Comparison of ENCODE assay signal across 14 cellular contexts in genomic region chr1:55848906-55849305, GRCh38.
DNase-seq lines count a peak whose midpoint lies in the region; ATAC-seq, FAIRE-seq and TF ChIP-seq lines count a peak whose summit lies in the region.
"Had no signal": no experiment of that assay in that cellular context is flagged by ENCODE, and none has a peak within 500 bp of the region (broad histone marks: within the 10 kb centered on the region; RNA-seq: fewer than 3 reads in every experiment).

No MANE protein-coding gene starts in this region.

- ATAC-seq in IMR-90 (ENCODE audit: low read depth) (peak; percentile 66), GM21737 (IDR thresholded peaks at IDR 0.05; ENCODE audit: unreplicated experiment) (no peak), GM21717 (IDR thresholded peaks at IDR 0.05; ENCODE audit: unreplicated experiment) (no peak), GM21515 (IDR thresholded peaks at IDR 0.05; ENCODE audit: unreplicated experiment) (no peak)

- TF ChIP-seq CTCF in AG10803 (conservative IDR thresholded peaks at IDR 0.05; ENCODE audit: low read length) = peak; percentile 52
- TF ChIP-seq CTCF in IMR-90 (conservative IDR thresholded peaks at IDR 0.05; ENCODE audit: low read depth, low read length) = peak; percentile 56
- TF ChIP-seq CTCF in mammary epithelial cell (conservative IDR thresholded peaks at IDR 0.05 in 1 of 2, IDR thresholded peaks at IDR 0.05 in 1 of 2; ENCODE audit: extremely low read depth in 1 of 2, insufficient read depth in 1 of 2, low read depth in 1 of 2, low read length in 2 of 2) = peak in 1 of 2 donors; percentile 64
- peak; percentile 20 to 58 (median 53) for TF ChIP-seq CTCF in keratinocyte (optimal IDR thresholded peaks at IDR 0.05 in 1 of 3, IDR thresholded peaks at IDR 0.05 in 1 of 3, conservative IDR thresholded peaks at IDR 0.05 in 1 of 3; ENCODE audit: extremely low read depth in 1 of 3, insufficient read depth in 2 of 3, low read length in 3 of 3)

- H3K56ac ChIP-seq in IMR-90 (ENCODE audit: extremely low read depth, insufficient read depth, low read length) = no peak overlapping the region

- H3K27ac ChIP-seq in IMR-90 (ENCODE audit: insufficient read depth, low read length) (no peak overlapping the region), mammary epithelial cell (ENCODE audit: insufficient read depth, low read depth, low read length) (no peak overlapping the region), keratinocyte (ENCODE audit: control insufficient read depth, insufficient read depth, low read length) (no peak overlapping the region)
- no peak overlapping the region for H3K27ac ChIP-seq in CD4-positive, alpha-beta memory T cell (ENCODE audit: low read depth, low read length)
- H3K27ac ChIP-seq: testis had no signal

- no TSS peak for BruUV-seq in IMR-90 (replicated peaks; lab: Mats Ljungman, UMichigan)
- BruUV-seq in mammary epithelial cell (replicated peaks; lab: Mats Ljungman, UMichigan) = no TSS peak

- no peak overlapping the region for H4K5ac ChIP-seq in IMR-90 (ENCODE audit: low read depth, low read length)

- dilution Hi-C loops in IMR-90 (cut with HindIII; ENCODE audit: low sequenced_read_pairs, unreplicated experiment) = no loop called here
- dilution Hi-C loops in mammary epithelial cell (cut with HindIII; ENCODE audit: low sequenced_read_pairs) = no loop called here
- dilution Hi-C loops in keratinocyte (cut with MboI; ENCODE audit: extremely low pct_ligation_motif_present, low sequenced_read_pairs) = no loop called here

- CTCF ChIA-PET in IMR-90 (lab: Yijun Ruan, JAX) (interaction anchor here (0.9 to 1.0 kb wide), 3 partner anchors 9 to 401 kb away, joined by 3 read pairs; no protein-coding TSS in a partner anchor), mammary epithelial cell (lab: Charles Lee; ENCODE audit: low non-redundant PET) (no interaction called here)
- CTCF ChIA-PET in CD4-positive, alpha-beta memory T cell (lab: Charles Lee; ENCODE audit: partially characterized antibody) = no interaction called here

- H3K27me3 Mint-ChIP-seq in CD4-positive, alpha-beta memory T cell = peaks cover 2% of the 10 kb centered on the region in 2 donors
- H3K27me3 Mint-ChIP-seq: CD4-positive, CD25-positive, alpha-beta regulatory T cell had no signal

- H3K9me3 Mint-ChIP-seq in CD4-positive, alpha-beta memory T cell = peaks cover 0 to 5% (median 0%) of the 10 kb centered on the region in 8 donors

- H3K4me3 Mint-ChIP-seq in CD4-positive, alpha-beta memory T cell = no peak overlapping the region
- H3K4me3 Mint-ChIP-seq: CD4-positive, CD25-positive, alpha-beta regulatory T cell had no signal

- no peak overlapping the region for H3K14ac ChIP-seq in IMR-90 (replicated peaks; ENCODE audit: low read depth, low read length)

- no peak overlapping the region for H2AK5ac ChIP-seq in IMR-90 (ENCODE audit: low read depth, low read length)

- H3K4me1 ChIP-seq in IMR-90 (ENCODE audit: control insufficient read depth, insufficient read depth, low read length) = no peaks in the 10 kb centered on the region
- no peaks in the 10 kb centered on the region for H3K4me1 ChIP-seq in mammary epithelial cell (ENCODE audit: insufficient read depth, low read length)
- no peaks in the 10 kb centered on the region for H3K4me1 ChIP-seq in keratinocyte (ENCODE audit: control insufficient read depth, extremely low read depth, insufficient read depth, low read length)
- H3K4me1 ChIP-seq in CD4-positive, alpha-beta memory T cell (ENCODE audit: insufficient read depth, low read length) = no peaks in the 10 kb centered on the region
- H3K4me1 ChIP-seq: testis had no signal

- in situ Hi-C loops in IMR-90 (cut with MboI; ENCODE audit: low sequenced_read_pairs) = no loop called here
- in situ Hi-C loops in mammary epithelial cell (cut with MboI; ENCODE audit: low sequenced_read_pairs in 2 of 2) = no loop called here

- no CpG with 5 or more reads among the region's 1 CpG for WGBS in IMR-90 (ENCODE audit: extremely low coverage in 2 of 2, insufficient read length in 1 of 2), 2 experiments
- 40% methylated on average over 1 of the region's 1 CpG for WGBS in mammary epithelial cell (ENCODE audit: low coverage, missing lambda C conversion rate)

- no peaks in the 10 kb centered on the region; the same call in 1 of the 2 replicates for H3K9me1 ChIP-seq in IMR-90 (ENCODE audit: insufficient read depth, low read length)
- H3K9me1 ChIP-seq in keratinocyte (ENCODE audit: control insufficient read depth, extremely low read depth, insufficient read depth, low read length) = no peaks in the 10 kb centered on the region

- POLR2A ChIA-PET in IMR-90 (lab: Charles Lee; ENCODE audit: unreplicated experiment) = interaction anchor here (0.6 kb wide), 1 partner anchor 646 kb away, joined by 3 read pairs; no protein-coding TSS in a partner anchor
- POLR2A ChIA-PET in CD4-positive, alpha-beta memory T cell (lab: Charles Lee; ENCODE audit: partially characterized antibody) = no interaction called here

- no peak overlapping the region for H3K4me2 ChIP-seq in IMR-90 (ENCODE audit: low read depth, low read length)
- H3K4me2 ChIP-seq in mammary epithelial cell (ENCODE audit: insufficient read depth, low read depth, low read length) = no peak overlapping the region
- H3K4me2 ChIP-seq in keratinocyte (ENCODE audit: control insufficient read depth, extremely low read depth, insufficient read depth, low read depth, low read length) = no peak overlapping the region

- H3K4me3 ChIP-seq in AG10803 (ENCODE audit: low read length) (no peak overlapping the region), IMR-90 (ENCODE audit: insufficient read depth, low read depth, low read length) (no peak overlapping the region), mammary epithelial cell (replicated peaks in 1 of 3; ENCODE audit: insufficient read depth in 1 of 3, low read depth in 2 of 3, low read length in 3 of 3) (no peak overlapping the region), keratinocyte (ENCODE audit: control insufficient read depth in 2 of 3, extremely low read depth in 1 of 3, insufficient read depth in 2 of 3, low read depth in 1 of 3, low read length in 3 of 3) (no peak overlapping the region)
- no peak overlapping the region for H3K4me3 ChIP-seq in CD4-positive, alpha-beta memory T cell (ENCODE audit: low read length in 2 of 2)
- H3K4me3 ChIP-seq: testis had no signal

- no peaks in the 10 kb centered on the region for H3K36me3 Mint-ChIP-seq in CD4-positive, alpha-beta memory T cell
- H3K36me3 Mint-ChIP-seq: CD4-positive, CD25-positive, alpha-beta regulatory T cell had no signal

- peak overlapping the region; percentile 17 for H2BK5ac ChIP-seq in IMR-90 (ENCODE audit: low read depth, low read length, poor library complexity, severe bottlenecking)

- H3K9me3 ChIP-seq in IMR-90 (ENCODE audit: control insufficient read depth, insufficient read depth, low read length) (no peaks in the 10 kb centered on the region), mammary epithelial cell (replicated peaks; ENCODE audit: insufficient read depth, low read length) (no peaks in the 10 kb centered on the region), keratinocyte (ENCODE audit: control insufficient read depth, low read depth, low read length) (no peaks in the 10 kb centered on the region)
- no peaks in the 10 kb centered on the region for H3K9me3 ChIP-seq in CD4-positive, alpha-beta memory T cell (ENCODE audit: control insufficient read depth in 1 of 2, low read length in 2 of 2)
- H3K9me3 ChIP-seq: testis had no signal

- no peak overlapping the region for H3K27ac Mint-ChIP-seq in CD4-positive, alpha-beta memory T cell
- H3K27ac Mint-ChIP-seq: CD4-positive, CD25-positive, alpha-beta regulatory T cell had no signal

- H4K20me1 ChIP-seq in IMR-90 (ENCODE audit: insufficient read depth, low read length) (no peaks in the 10 kb centered on the region), mammary epithelial cell (ENCODE audit: insufficient read depth, low read length) (no peaks in the 10 kb centered on the region), keratinocyte (ENCODE audit: control insufficient read depth, extremely low read depth, insufficient read depth, low read length) (no peaks in the 10 kb centered on the region)

- no peaks in the 10 kb centered on the region for H3K4me1 Mint-ChIP-seq in CD4-positive, alpha-beta memory T cell
- H3K4me1 Mint-ChIP-seq: CD4-positive, CD25-positive, alpha-beta regulatory T cell had no signal

- DNase-seq in AG10803 (ENCODE audit: low read depth) (peak; percentile 70), IMR-90 (peak; percentile 73), mammary epithelial cell (peak; percentile 20), keratinocyte (ENCODE audit: low read depth, low spot score) (no peak)
- DNase-seq in CD4-positive, alpha-beta memory T cell = no peak
- DNase-seq: activated CD4-positive, alpha-beta T cell treated with anti-CD3 and anti-CD28 coated beads for 48 hours; activated gamma-delta T cell treated with Interleukin-2 at 50 U/mL for 16 hours; CD4-positive, CD25-positive, alpha-beta regulatory T cell; NCI-H748 treated with DMSO at 0.1 percent for 48 hours; testis had no signal

- H2AK9ac ChIP-seq in IMR-90 (replicated peaks; ENCODE audit: low read depth, low read length, poor library complexity) = no peak overlapping the region

- H3K27me3 ChIP-seq in IMR-90 (ENCODE audit: control insufficient read depth, insufficient read depth, low read length) (no peaks in the 10 kb centered on the region), mammary epithelial cell (ENCODE audit: insufficient read depth, low read length) (no peaks in the 10 kb centered on the region), keratinocyte (ENCODE audit: control insufficient read depth, extremely low read depth, insufficient read depth, low read length) (no peaks in the 10 kb centered on the region)
- H3K27me3 ChIP-seq in CD4-positive, alpha-beta memory T cell (ENCODE audit: insufficient read depth, low read length) = no peaks in the 10 kb centered on the region
- H3K27me3 ChIP-seq: testis had no signal

- no peaks in the 10 kb centered on the region for H3K36me3 ChIP-seq in IMR-90 (ENCODE audit: control insufficient read depth, insufficient read depth, low read length)
- no peaks in the 10 kb centered on the region for H3K36me3 ChIP-seq in mammary epithelial cell (ENCODE audit: insufficient read depth, low read length)
- no peaks in the 10 kb centered on the region for H3K36me3 ChIP-seq in keratinocyte (ENCODE audit: control insufficient read depth in 2 of 2, extremely low read depth in 1 of 2, insufficient read depth in 2 of 2, low read length in 2 of 2)
- no peaks in the 10 kb centered on the region for H3K36me3 ChIP-seq in CD4-positive, alpha-beta memory T cell (ENCODE audit: insufficient read depth, low read length)

- no peak for TF ChIP-seq POLR2A in IMR-90 (IDR thresholded peaks at IDR 0.05; ENCODE audit: low read depth, low read length)

- H3K23ac ChIP-seq in IMR-90 (ENCODE audit: low read depth, low read length) = no peak overlapping the region

- peak overlapping the region; percentile 20; the same call in 1 of the 2 replicates for H4K91ac ChIP-seq in IMR-90 (ENCODE audit: insufficient read depth, low read depth, low read length)

- peak; percentile 75 for TF ChIP-seq RAD21 in IMR-90 (IDR thresholded peaks at IDR 0.05; ENCODE audit: low read length)

- intact Hi-C loops in IMR-90 (cut with micrococcal nuclease) (loop anchor here (5.0 to 10.0 kb wide), 3 partner anchors 267 to 472 kb away; no protein-coding TSS in a partner anchor), mammary epithelial cell (cut with micrococcal nuclease) (loop anchor here (2.0 to 5.0 kb wide), 4 partner anchors 147 to 472 kb away; no protein-coding TSS in a partner anchor)
- intact Hi-C loops in CD4-positive, alpha-beta memory T cell (cut with micrococcal nuclease) = no loop called here

- FAIRE-seq in keratinocyte (lab: Jason Lieb, UNC) = no peak
- FAIRE-seq: colon had no signal

- no peak overlapping the region for H2BK15ac ChIP-seq in IMR-90 (ENCODE audit: low read depth, low read length)

- no peak overlapping the region; the same call in 1 of the 2 replicates for H3K18ac ChIP-seq in IMR-90 (ENCODE audit: low read depth, low read length)

- no peak overlapping the region for H3K9ac ChIP-seq in IMR-90 (ENCODE audit: low read depth, low read length)
- no peak overlapping the region for H3K9ac ChIP-seq in mammary epithelial cell (ENCODE audit: insufficient read depth, low read length)
- no peak overlapping the region for H3K9ac ChIP-seq in keratinocyte (ENCODE audit: control insufficient read depth, extremely low read depth, insufficient read depth, low read length)

- no peak overlapping the region for H4K8ac ChIP-seq in IMR-90 (ENCODE audit: low read depth in 2 of 2, low read length in 2 of 2)

- H2AFZ ChIP-seq in IMR-90 (replicated peaks; ENCODE audit: low read length, poor library complexity) = no peak overlapping the region
- H2AFZ ChIP-seq in mammary epithelial cell (ENCODE audit: low read depth, low read length) = no peak overlapping the region
- H2AFZ ChIP-seq in keratinocyte (ENCODE audit: control insufficient read depth, low read length) = no peak overlapping the region

- peak overlapping the region; percentile 16; the same call in 1 of the 2 replicates for H2BK120ac ChIP-seq in IMR-90 (ENCODE audit: low read depth, low read length)

- H3K79me2 ChIP-seq in mammary epithelial cell (ENCODE audit: insufficient read depth, low read length) (no peaks in the 10 kb centered on the region), keratinocyte (ENCODE audit: control insufficient read depth, insufficient read depth, low read length) (no peaks in the 10 kb centered on the region)

- H3K79me1 ChIP-seq in IMR-90 (ENCODE audit: low read depth in 1 of 2, low read length in 2 of 2) = no peaks in the 10 kb centered on the region

- no peak overlapping the region for H3K4ac ChIP-seq in IMR-90 (ENCODE audit: low read depth, low read length)

- no peak overlapping the region for H2BK20ac ChIP-seq in IMR-90 (ENCODE audit: low read depth, low read length)

Comparison
In these comparisons a context has a peak if more than half of its experiments do, and no peak if none do; other contexts are left out.
1. DNase-seq: peak in AG10803 (single experiment), IMR-90 (single experiment) and mammary epithelial cell (single experiment); none in keratinocyte (single experiment) and CD4-positive, alpha-beta memory T cell (0 of 5).